In the genomic region with DNA sequence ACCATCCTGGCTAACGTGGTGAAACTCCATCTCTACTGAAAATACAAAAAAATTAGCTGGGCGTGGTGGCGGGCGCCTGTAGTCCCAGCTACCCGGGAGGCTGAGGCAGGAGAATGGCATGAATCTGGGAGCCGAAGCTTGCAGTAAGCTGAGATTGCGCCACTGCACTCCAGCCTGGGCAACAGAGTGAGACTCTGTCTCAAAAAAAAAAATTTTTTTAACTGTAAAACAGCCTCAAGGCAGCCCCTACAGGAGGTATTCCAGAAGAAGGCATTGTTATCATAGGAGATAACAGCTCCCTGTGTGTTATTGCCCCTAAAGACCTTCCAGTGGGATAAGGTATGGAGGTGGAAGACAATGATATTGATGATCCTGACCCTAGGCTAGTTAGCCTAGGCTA, we compare ENCODE assay signal across 3 cellular contexts. TPM values are rescaled to one million over a fixed set of nuclear protein-coding genes. Genes with fewer than 3 reads are reported as not detected.
"Had no signal": no experiment of that assay in that cellular context is flagged by ENCODE, and none has a peak within 500 bp of the region (broad histone marks: within the 10 kb centered on the region; RNA-seq: fewer than 3 reads in every experiment).

No MANE protein-coding gene starts in this region.

RNA-seq across cellular contexts. Expression of a gene that starts 27.8 kb away (rescaled TPM):
- polyA plus RNA-seq: stomach, thymus, urinary bladder had no signal
